Comparison of ENCODE assay signal across 1 cellular context in genomic region chr6:117280922-117281321, GRCh38.
TF ChIP-seq lines count a peak whose summit lies in the region.

No MANE protein-coding gene starts in this region.

TF ChIP-seq in GM23338, 12 proteins besides CTCF, POLR2A, EP300 and RAD21 (continued from another document):
- TF ChIP-seq, protein P1, sequence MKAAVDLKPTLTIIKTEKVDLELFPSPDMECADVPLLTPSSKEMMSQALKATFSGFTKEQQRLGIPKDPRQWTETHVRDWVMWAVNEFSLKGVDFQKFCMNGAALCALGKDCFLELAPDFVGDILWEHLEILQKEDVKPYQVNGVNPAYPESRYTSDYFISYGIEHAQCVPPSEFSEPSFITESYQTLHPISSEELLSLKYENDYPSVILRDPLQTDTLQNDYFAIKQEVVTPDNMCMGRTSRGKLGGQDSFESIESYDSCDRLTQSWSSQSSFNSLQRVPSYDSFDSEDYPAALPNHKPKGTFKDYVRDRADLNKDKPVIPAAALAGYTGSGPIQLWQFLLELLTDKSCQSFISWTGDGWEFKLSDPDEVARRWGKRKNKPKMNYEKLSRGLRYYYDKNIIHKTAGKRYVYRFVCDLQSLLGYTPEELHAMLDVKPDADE (IDR thresholded peaks at IDR 0.05) = no peak
- TF ChIP-seq ZNF331 (CRISPR knock-in tag; IDR thresholded peaks at IDR 0.05; ENCODE audit: low read depth) = no peak
- TF ChIP-seq CREB1 (CRISPR knock-in tag; IDR thresholded peaks at IDR 0.05; ENCODE audit: low read depth) = no peak
- no peak for TF ChIP-seq EZH2phosphoT487 (IDR thresholded peaks at IDR 0.05; ENCODE audit: unreplicated experiment)
- no peak for TF ChIP-seq NANOG (IDR thresholded peaks at IDR 0.05; ENCODE audit: borderline replicate concordance)
- TF ChIP-seq EZH2 (IDR thresholded peaks at IDR 0.05; ENCODE audit: low read depth, unreplicated experiment) = no peak
- TF ChIP-seq, protein P2, sequence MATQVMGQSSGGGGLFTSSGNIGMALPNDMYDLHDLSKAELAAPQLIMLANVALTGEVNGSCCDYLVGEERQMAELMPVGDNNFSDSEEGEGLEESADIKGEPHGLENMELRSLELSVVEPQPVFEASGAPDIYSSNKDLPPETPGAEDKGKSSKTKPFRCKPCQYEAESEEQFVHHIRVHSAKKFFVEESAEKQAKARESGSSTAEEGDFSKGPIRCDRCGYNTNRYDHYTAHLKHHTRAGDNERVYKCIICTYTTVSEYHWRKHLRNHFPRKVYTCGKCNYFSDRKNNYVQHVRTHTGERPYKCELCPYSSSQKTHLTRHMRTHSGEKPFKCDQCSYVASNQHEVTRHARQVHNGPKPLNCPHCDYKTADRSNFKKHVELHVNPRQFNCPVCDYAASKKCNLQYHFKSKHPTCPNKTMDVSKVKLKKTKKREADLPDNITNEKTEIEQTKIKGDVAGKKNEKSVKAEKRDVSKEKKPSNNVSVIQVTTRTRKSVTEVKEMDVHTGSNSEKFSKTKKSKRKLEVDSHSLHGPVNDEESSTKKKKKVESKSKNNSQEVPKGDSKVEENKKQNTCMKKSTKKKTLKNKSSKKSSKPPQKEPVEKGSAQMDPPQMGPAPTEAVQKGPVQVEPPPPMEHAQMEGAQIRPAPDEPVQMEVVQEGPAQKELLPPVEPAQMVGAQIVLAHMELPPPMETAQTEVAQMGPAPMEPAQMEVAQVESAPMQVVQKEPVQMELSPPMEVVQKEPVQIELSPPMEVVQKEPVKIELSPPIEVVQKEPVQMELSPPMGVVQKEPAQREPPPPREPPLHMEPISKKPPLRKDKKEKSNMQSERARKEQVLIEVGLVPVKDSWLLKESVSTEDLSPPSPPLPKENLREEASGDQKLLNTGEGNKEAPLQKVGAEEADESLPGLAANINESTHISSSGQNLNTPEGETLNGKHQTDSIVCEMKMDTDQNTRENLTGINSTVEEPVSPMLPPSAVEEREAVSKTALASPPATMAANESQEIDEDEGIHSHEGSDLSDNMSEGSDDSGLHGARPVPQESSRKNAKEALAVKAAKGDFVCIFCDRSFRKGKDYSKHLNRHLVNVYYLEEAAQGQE (IDR thresholded peaks at IDR 0.05; ENCODE audit: unreplicated experiment) = no peak
